ENCODE assay signal across 12 cellular contexts in the genomic region with DNA sequence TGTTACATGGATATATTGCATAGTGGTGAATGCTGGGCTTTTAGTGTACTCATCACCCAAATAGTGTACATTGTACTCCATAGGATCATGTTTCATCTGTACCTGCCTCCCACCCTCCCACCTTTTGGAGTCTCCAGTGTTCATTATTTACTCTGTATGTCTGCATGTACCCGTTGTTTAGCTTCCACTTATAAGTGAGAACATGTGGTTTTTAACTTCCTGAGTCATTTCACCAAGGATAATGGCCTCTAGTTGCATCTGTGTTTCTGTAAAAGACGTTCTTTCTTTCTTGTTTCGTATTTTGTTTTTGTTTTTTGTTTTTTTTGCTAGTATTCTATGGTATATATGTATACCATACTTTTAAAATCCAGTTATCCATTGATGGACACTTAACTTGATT.
DNase-seq lines count a peak whose midpoint lies in the region; ATAC-seq and TF ChIP-seq lines count a peak whose summit lies in the region.
"Had no signal": no experiment of that assay in that cellular context is flagged by ENCODE, and none has a peak within 500 bp of the region (broad histone marks: within the 10 kb centered on the region; RNA-seq: fewer than 3 reads in every experiment).

No MANE protein-coding gene starts in this region.

- ATAC-seq in GM19463 (IDR thresholded peaks at IDR 0.05; ENCODE audit: unreplicated experiment) (peak; percentile 57), HG02943 (IDR thresholded peaks at IDR 0.05; ENCODE audit: low read depth, unreplicated experiment) (peak; percentile 54), HG02840 (IDR thresholded peaks at IDR 0.05; ENCODE audit: low FRiP score, unreplicated experiment) (no peak), body of pancreas (no peak)
- no peak for ATAC-seq in effector memory CD8-positive, alpha-beta T cell (replicated peaks)

- no peak for TF ChIP-seq POLR2A in body of pancreas (IDR thresholded peaks at IDR 0.05)

- H3K4me3 Mint-ChIP-seq in effector memory CD8-positive, alpha-beta T cell, result no peak overlapping the region
- H3K4me3 Mint-ChIP-seq: stimulated activated naive CD8-positive, alpha-beta T cell treated with anti-CD3 and anti-CD28 coated beads, Interleukin-15, Interleukin-2, amounts not matched to agents 100 ng/mL and 50 ng/mL, for 24 hours had no signal

- H3K27me3 ChIP-seq in Loucy (ENCODE audit: insufficient read depth, low read length, poor library complexity, severe bottlenecking) (no peaks in the 10 kb centered on the region), body of pancreas (no peaks in the 10 kb centered on the region)

- no peaks in the 10 kb centered on the region for H3K9me2 ChIP-seq in Loucy (replicated peaks; ENCODE audit: low read depth, low read length)

- H3F3A ChIP-seq in Loucy (ENCODE audit: low read depth), result no peaks in the 10 kb centered on the region

- DNase-seq in DMS53 treated with DMSO at 0.1 percent for 48 hours (lab: John Stamatoyannopoulos, UW; ENCODE audit: unreplicated experiment) (peak; percentile 27), body of pancreas (no peak), SIG-M5 treated with dmso at 0.1 percent for 504 hours (lab: John Stamatoyannopoulos, UW; ENCODE audit: unreplicated experiment) (no peak)
- DNase-seq in effector memory CD8-positive, alpha-beta T cell, result no peak
- DNase-seq: ACHN; activated effector memory CD4-positive, alpha-beta T cell treated with anti-CD3 and anti-CD28 coated beads, Interleukin-2, amount 50 U/mL, for 16 hours; stimulated activated CD4-positive, alpha-beta T cell treated with anti-CD3 and anti-CD28 coated beads, Interleukin-15, amount 100 ng/mL, for 24 hours had no signal

- H3K9me3 ChIP-seq in Loucy (ENCODE audit: insufficient read depth, low read depth, low read length) (no peaks in the 10 kb centered on the region), body of pancreas (peaks cover 0 to 2% (median 0%) of the 10 kb centered on the region in 3 donors)

- peaks cover 0 to 14% of the 10 kb centered on the region in 2 donors for H3K27me3 Mint-ChIP-seq in effector memory CD8-positive, alpha-beta T cell

- 61 to 68% methylated on average over 3 of the region's 3 CpGs for WGBS in body of pancreas, 2 donors

- no peak for TF ChIP-seq CTCF in Loucy (conservative IDR thresholded peaks at IDR 0.05; ENCODE audit: low read length)
- no peak for TF ChIP-seq CTCF in body of pancreas (IDR thresholded peaks at IDR 0.05)

- H3K4me1 ChIP-seq in Loucy (ENCODE audit: insufficient read depth, low read length, poor library complexity, severe bottlenecking) (no peaks in the 10 kb centered on the region), body of pancreas (peaks cover 19% of the 10 kb centered on the region)

- intact Hi-C loops in body of pancreas (cut with DNase I), result no loop called here

- H4K20me1 ChIP-seq in Loucy (ENCODE audit: insufficient read depth, low read length, poor library complexity, severe bottlenecking), result no peaks in the 10 kb centered on the region

- no peak overlapping the region for H3K27ac ChIP-seq in body of pancreas

- no peak overlapping the region for H3K9ac ChIP-seq in Loucy (ENCODE audit: low read depth, low read length, poor library complexity, severe bottlenecking)

- no peaks in the 10 kb centered on the region for H3K36me3 Mint-ChIP-seq in effector memory CD8-positive, alpha-beta T cell (ENCODE audit: insufficient read depth)

- no peak overlapping the region for H3K27ac Mint-ChIP-seq in effector memory CD8-positive, alpha-beta T cell
- H3K27ac Mint-ChIP-seq: stimulated activated naive CD8-positive, alpha-beta T cell treated with anti-CD3 and anti-CD28 coated beads, Interleukin-15, Interleukin-2, amounts not matched to agents 100 ng/mL and 50 ng/mL, for 24 hours had no signal

- H3K4me2 ChIP-seq in Loucy (ENCODE audit: low read depth, low read length, poor library complexity, severe bottlenecking), result no peak overlapping the region

- H2AFZ ChIP-seq in Loucy (ENCODE audit: low read length), result peak overlapping the region; percentile 63

- H3K9me3 Mint-ChIP-seq in effector memory CD8-positive, alpha-beta T cell, result no peaks in the 10 kb centered on the region
- H3K9me3 Mint-ChIP-seq: stimulated activated naive CD8-positive, alpha-beta T cell treated with anti-CD3 and anti-CD28 coated beads, Interleukin-15, Interleukin-2, amounts not matched to agents 100 ng/mL and 50 ng/mL, for 24 hours had no signal

- H3K4me3 ChIP-seq in Loucy (ENCODE audit: low read length, poor library complexity, severe bottlenecking) (no peak overlapping the region), body of pancreas (no peak overlapping the region)

- H3K36me3 ChIP-seq in Loucy (ENCODE audit: insufficient read depth, low read length), result no peaks in the 10 kb centered on the region
- no peaks in the 10 kb centered on the region for H3K36me3 ChIP-seq in body of pancreas (replicated peaks in 1 of 2; ENCODE audit: insufficient read depth in 1 of 2, low read depth in 2 of 2)

- H3K4me1 Mint-ChIP-seq in effector memory CD8-positive, alpha-beta T cell (ENCODE audit: low read depth in 2 of 2), result peaks cover 0 to 5% of the 10 kb centered on the region in 2 donors

- H3K79me2 ChIP-seq in Loucy (ENCODE audit: insufficient read depth, low read length), result no peaks in the 10 kb centered on the region

Comparison
In these comparisons a context has a peak if more than half of its experiments do, and no peak if none do; other contexts are left out.
1. ATAC-seq: peak in GM19463 (single experiment) and HG02943 (single experiment); none in HG02840 (single experiment), body of pancreas (single experiment) and effector memory CD8-positive, alpha-beta T cell (single experiment).